Comparison of ENCODE assay signal across 6 cellular contexts in genomic region chr2:74483675-74484164, GRCh38. TPM values are rescaled to one million over a fixed set of nuclear protein-coding genes. Genes with fewer than 3 reads are reported as not detected.
DNase-seq lines count a peak whose midpoint lies in the region; ATAC-seq and TF ChIP-seq lines count a peak whose summit lies in the region.
"Not testable (repeated sequence)": the region's sequence is repeated elsewhere in the genome, so short reads cannot be mapped to it uniquely, and the experiment has no call there.

No MANE protein-coding gene starts in this region.

- WGBS in urinary bladder, result 78% methylated on average over 19 of the region's 19 CpGs

- TF ChIP-seq CTCF in HEK293 (tag by site-specific recombination; IDR thresholded peaks at IDR 0.05); WTC11 (IDR thresholded peaks at IDR 0.05); neutrophil (IDR thresholded peaks at IDR 0.05): not testable (repeated sequence)

- peak overlapping the region; percentile 74; the same call in 1 of the 2 replicates for H3K27ac ChIP-seq in HEK293 (ENCODE audit: extremely low read depth, low read depth, low read length)
- peak overlapping the region; percentile 88 for H3K27ac ChIP-seq in neutrophil
- H3K27ac ChIP-seq in urinary bladder (ENCODE audit: low read depth), result not testable (repeated sequence)

- not testable (repeated sequence) for DNase-seq in WTC11 (ENCODE audit: low spot score); central memory CD8-positive, alpha-beta T cell (ENCODE audit: low spot score in 2 of 2)

- H3K27ac Mint-ChIP-seq in WTC11, result peak overlapping the region; percentile 100
- H3K27ac Mint-ChIP-seq in central memory CD8-positive, alpha-beta T cell (ENCODE audit: low read depth), result peak overlapping the region; percentile 99

- peaks cover 22% of the 10 kb centered on the region for H3K36me3 Mint-ChIP-seq in WTC11
- peaks cover 29% of the 10 kb centered on the region for H3K36me3 Mint-ChIP-seq in central memory CD8-positive, alpha-beta T cell (ENCODE audit: insufficient read depth)

- not testable (repeated sequence) for H3K9ac ChIP-seq in iPS-15b (ENCODE audit: low read depth, low read length)

- CTCF ChIA-PET in HEK293 (lab: Yijun Ruan, JAX) (interaction anchor here (0.6 to 5.0 kb wide), 17 partner anchors 9 to 135 kb away, joined by 3 to 72 read pairs (median 5); partner anchors contain the start of genes AUP1, HTRA2 and MRPL53), WTC11 (lab: Charles Lee) (interaction anchor here (1.0 to 4.6 kb wide), 18 partner anchors 10 to 148 kb away, joined by 3 to 43 read pairs (median 8); partner anchors contain the start of genes AUP1, DQX1, HTRA2 and INO80B)

- H3K4me1 Mint-ChIP-seq in WTC11, result peaks cover 10% of the 10 kb centered on the region
- H3K4me1 Mint-ChIP-seq in central memory CD8-positive, alpha-beta T cell, result peaks cover 34% of the 10 kb centered on the region

- not testable (repeated sequence) for H3K27me3 ChIP-seq in iPS-15b (ENCODE audit: control insufficient read depth, insufficient read depth, low read length); neutrophil

- H3K4me3 ChIP-seq in HEK293 (ENCODE audit: low read depth, low read length) (peak overlapping the region; percentile 92), iPS-15b (ENCODE audit: low read depth, low read length) (peak overlapping the region; percentile 99), neutrophil (ENCODE audit: low read depth in 1 of 2, low read length in 1 of 2) (peak overlapping the region; percentile 95 to 100), urinary bladder (ENCODE audit: low read depth, low read length) (peak overlapping the region; percentile 76)

- not testable (repeated sequence) for H3K4me1 ChIP-seq in HEK293 (ENCODE audit: control insufficient read depth, insufficient read depth, low read length); iPS-15b (ENCODE audit: control insufficient read depth, insufficient read depth, low read length); urinary bladder (ENCODE audit: insufficient read depth)
- peaks cover 23 to 28% of the 10 kb centered on the region in 2 experiments for H3K4me1 ChIP-seq in neutrophil (ENCODE audit: control insufficient read depth in 1 of 2, insufficient read depth in 1 of 2, low read depth in 1 of 2, low read length in 1 of 2)

- H3K9me3 ChIP-seq in HEK293 (ENCODE audit: control insufficient read depth, insufficient read depth, low read depth, low read length); iPS-15b (ENCODE audit: control insufficient read depth, insufficient read depth, low read length); neutrophil: not testable (repeated sequence)

- H3K9me3 Mint-ChIP-seq in WTC11; central memory CD8-positive, alpha-beta T cell: not testable (repeated sequence)

- POLR2A ChIA-PET in HEK293 (lab: Yijun Ruan, JAX), result interaction anchor here (0.6 to 4.0 kb wide), 11 partner anchors 18 to 746 kb away, joined by 3 to 37 read pairs (median 4); partner anchors contain the start of genes AUP1, DQX1, HTRA2 and INO80B
- POLR2A ChIA-PET in WTC11 (lab: Charles Lee), result interaction anchor here (0.7 to 2.2 kb wide), 5 partner anchors 10 to 43 kb away, joined by 3 to 13 read pairs (median 4); partner anchors contain the start of gene WBP1

- H3K36me3 ChIP-seq in HEK293 (ENCODE audit: control insufficient read depth in 2 of 2, insufficient read depth in 1 of 2, low read length in 2 of 2) (peaks cover 34 to 49% of the 10 kb centered on the region in 2 experiments), neutrophil (peaks cover 31% of the 10 kb centered on the region)
- H3K36me3 ChIP-seq in iPS-15b (ENCODE audit: control insufficient read depth, insufficient read depth, low read length); urinary bladder (ENCODE audit: insufficient read depth): not testable (repeated sequence)

- H3K27me3 Mint-ChIP-seq in WTC11 (ENCODE audit: low read depth); central memory CD8-positive, alpha-beta T cell: not testable (repeated sequence)

- ATAC-seq in WTC11; central memory CD8-positive, alpha-beta T cell (replicated peaks; ENCODE audit: extremely low read depth, poor library complexity, severe bottlenecking): not testable (repeated sequence)

- H3K4me3 Mint-ChIP-seq in WTC11, result peak overlapping the region; percentile 100
- peak overlapping the region; percentile 94 for H3K4me3 Mint-ChIP-seq in central memory CD8-positive, alpha-beta T cell

TF ChIP-seq in HEK293, 187 proteins besides CTCF, POLR2A, EP300 and RAD21:
- peak; percentile 95 for TF ChIP-seq ZNF121 (tag by site-specific recombination; IDR thresholded peaks at IDR 0.05)
TF ChIP-seq in HEK293: peak in this region for 1; not testable (repeated sequence) for 186.

TF ChIP-seq in WTC11, 78 proteins besides CTCF, POLR2A, EP300 and RAD21:
- TF ChIP-seq ZNF121 (CRISPR knock-in tag; IDR thresholded peaks at IDR 0.05), result peak; percentile 77; the same call in 1 of the 2 replicates
- peak; percentile 81; the same call in 1 of the 2 replicates for TF ChIP-seq GTF2I (CRISPR knock-in tag; conservative IDR thresholded peaks at IDR 0.05)

RNA-seq across cellular contexts. Expression of gene TTC31, which starts 0.8 kb away (rescaled TPM):
- total RNA-seq in WTC11 (2021) (32.6 to 38.3 TPM (median 36.2 TPM) in 3 replicates), urinary bladder (10.8 TPM)
- polyA plus RNA-seq in urinary bladder, result 20.9 TPM

RNA-seq across cellular contexts. Expression of gene CCDC142, which starts 0.9 kb away (rescaled TPM):
- total RNA-seq in WTC11 (2021), result 10.0 to 14.0 TPM (median 10.4 TPM) in 3 replicates
- total RNA-seq in urinary bladder, result 28.2 TPM
- polyA plus RNA-seq in urinary bladder, result 7.0 TPM

RNA-seq across cellular contexts. Expression of gene MRPL53, which starts 11.2 kb away (rescaled TPM):
- total RNA-seq in WTC11 (2021), result 52.1 to 62.6 TPM (median 55.0 TPM) in 3 replicates
- 14.0 TPM for total RNA-seq in urinary bladder
- 75.2 TPM for polyA plus RNA-seq in urinary bladder

RNA-seq across cellular contexts. Expression of gene LBX2, which starts 15.7 kb away (rescaled TPM):
- total RNA-seq in WTC11 (2021), result 1.0 to 1.8 TPM (median 1.8 TPM) in 3 replicates
- 0.95 TPM for total RNA-seq in urinary bladder
- 0.95 TPM for polyA plus RNA-seq in urinary bladder

RNA-seq across cellular contexts. Expression of gene MOGS, which starts 18.5 kb away (rescaled TPM):
- total RNA-seq in WTC11 (2021), result 63.3 to 73.7 TPM (median 67.6 TPM) in 3 replicates
- 28.4 TPM for total RNA-seq in urinary bladder
- 27.2 TPM for polyA plus RNA-seq in urinary bladder
